In genomic region chr7:143779591-143779990, GRCh38 we compare ENCODE assay signal across 3 cellular contexts. TPM values are rescaled to one million over a fixed set of nuclear protein-coding genes. Genes with fewer than 3 reads are reported as not detected.
"Had no signal": no experiment of that assay in that cellular context is flagged by ENCODE, and none has a peak within 500 bp of the region (broad histone marks: within the 10 kb centered on the region; RNA-seq: fewer than 3 reads in every experiment).

No MANE protein-coding gene starts in this region.

RNA-seq across cellular contexts. Expression of gene CTAGE6, which starts 22.1 kb away (rescaled TPM):
- total RNA-seq: M059J, PC-3, SJSA1 had no signal
